ENCODE assay signal across 15 cellular contexts in genomic region chr15:45395956-45396355, GRCh38. TPM values are rescaled to one million over a fixed set of nuclear protein-coding genes. Genes with fewer than 3 reads are reported as not detected.
DNase-seq lines count a peak whose midpoint lies in the region; ATAC-seq and TF ChIP-seq lines count a peak whose summit lies in the region.
"Had no signal": no experiment of that assay in that cellular context is flagged by ENCODE, and none has a peak within 500 bp of the region (broad histone marks: within the 10 kb centered on the region; RNA-seq: fewer than 3 reads in every experiment).

No MANE protein-coding gene starts in this region.

- no peaks in the 10 kb centered on the region for H4K20me1 ChIP-seq in hepatocyte (ENCODE audit: insufficient read depth, poor library complexity, severe bottlenecking)
- no peaks in the 10 kb centered on the region for H4K20me1 ChIP-seq in smooth muscle cell (ENCODE audit: low read depth)
- H4K20me1 ChIP-seq in neural progenitor cell (ENCODE audit: low read depth) = no peaks in the 10 kb centered on the region
- H4K20me1 ChIP-seq: BLaER1 treated with 17β-estradiol and CSF1 and Interleukin-3, amounts not matched to agents 10 nM and 100 nM had no signal

- DNase-seq in Caco-2 (no peak), body of pancreas (no peak), hepatocyte (ENCODE audit: low spot score) (no peak), smooth muscle cell (lab: John Stamatoyannopoulos, UW; ENCODE audit: unreplicated experiment) (no peak), neural progenitor cell (ENCODE audit: low spot score) (no peak)
- no peak for DNase-seq in stimulated activated CD4-positive, alpha-beta T cell treated with anti-CD3 and anti-CD28 coated beads, Interleukin-4, amount 100 ng/mL, for 24 hours
- DNase-seq: ACHN; Calu3; CD4-positive, CD25-positive, alpha-beta regulatory T cell; DMS 273 treated with DMSO at 0.1 percent for 48 hours; H7 had no signal

- no TSS peak for BruUV-seq in Caco-2 (replicated peaks; lab: Mats Ljungman, UMichigan)

- no peak overlapping the region for H3K27ac Mint-ChIP-seq in Caco-2 (ENCODE audit: unreplicated experiment)
- no peak overlapping the region for H3K27ac Mint-ChIP-seq in neural progenitor cell
- H3K27ac Mint-ChIP-seq: CD4-positive, CD25-positive, alpha-beta regulatory T cell; GM23338 had no signal

- H3K27me3 ChIP-seq in Caco-2 (replicated peaks; ENCODE audit: control insufficient read depth, insufficient read depth, low read length) = no peaks in the 10 kb centered on the region
- H3K27me3 ChIP-seq in body of pancreas = no peaks in the 10 kb centered on the region
- no peaks in the 10 kb centered on the region for H3K27me3 ChIP-seq in hepatocyte
- H3K27me3 ChIP-seq in smooth muscle cell (ENCODE audit: low read depth) = peaks cover 69% of the 10 kb centered on the region
- peaks cover 83% of the 10 kb centered on the region for H3K27me3 ChIP-seq in neural progenitor cell

- CTCF ChIA-PET in Caco-2 (lab: Charles Lee) = no interaction called here

- H3K4me2 ChIP-seq in hepatocyte (peak overlapping the region; percentile 54), smooth muscle cell (no peak overlapping the region), neural progenitor cell (no peak overlapping the region)
- H3K4me2 ChIP-seq: BLaER1 treated with 17β-estradiol and CSF1 and Interleukin-3, amounts not matched to agents 10 nM and 100 nM; GM23338 had no signal

- intact Hi-C loops in Caco-2 (cut with micrococcal nuclease; ENCODE audit: unreplicated experiment) (loop anchor here (2.0 kb wide), 1 partner anchor 51 kb away; no protein-coding TSS in a partner anchor), body of pancreas (cut with DNase I) (no loop called here)

- no peak for ATAC-seq in body of pancreas
- no peak for ATAC-seq in GM18907 (IDR thresholded peaks at IDR 0.05; ENCODE audit: unreplicated experiment)
- ATAC-seq: GM23338 had no signal

- H3K9me3 Mint-ChIP-seq in Caco-2 (ENCODE audit: unreplicated experiment) (no peaks in the 10 kb centered on the region), neural progenitor cell (no peaks in the 10 kb centered on the region)
- H3K9me3 Mint-ChIP-seq: CD4-positive, CD25-positive, alpha-beta regulatory T cell; GM23338 had no signal

- no peaks in the 10 kb centered on the region for H3K9me2 ChIP-seq in hepatocyte (replicated peaks; ENCODE audit: insufficient read depth)

- H3K4me3 Mint-ChIP-seq in Caco-2 (ENCODE audit: unreplicated experiment) (no peak overlapping the region), neural progenitor cell (no peak overlapping the region)
- H3K4me3 Mint-ChIP-seq: GM23338 had no signal

- H3K27me3 Mint-ChIP-seq in Caco-2 (ENCODE audit: insufficient read depth, unreplicated experiment) = no peaks in the 10 kb centered on the region
- H3K27me3 Mint-ChIP-seq in neural progenitor cell (ENCODE audit: insufficient read depth, low read depth) = no peaks in the 10 kb centered on the region

- H3K36me3 ChIP-seq in Caco-2 (ENCODE audit: control insufficient read depth, insufficient read depth, low read length) (no peaks in the 10 kb centered on the region; the same call in none of the 2 replicates), body of pancreas (replicated peaks in 1 of 2; ENCODE audit: insufficient read depth in 1 of 2, low read depth in 2 of 2) (no peaks in the 10 kb centered on the region), hepatocyte (replicated peaks; ENCODE audit: insufficient read depth, low read depth) (no peaks in the 10 kb centered on the region), smooth muscle cell (ENCODE audit: low read depth) (no peaks in the 10 kb centered on the region), neural progenitor cell (no peaks in the 10 kb centered on the region)
- H3K36me3 ChIP-seq: BLaER1 treated with 17β-estradiol and CSF1 and Interleukin-3, amounts not matched to agents 10 nM and 100 nM had no signal

- H3K4me3 ChIP-seq in Caco-2 (ENCODE audit: low read depth, low read length) (peak overlapping the region; percentile 24), body of pancreas (no peak overlapping the region), hepatocyte (no peak overlapping the region), smooth muscle cell (peak overlapping the region; percentile 13), neural progenitor cell (no peak overlapping the region)
- H3K4me3 ChIP-seq: BLaER1 treated with 17β-estradiol and CSF1 and Interleukin-3, amounts not matched to agents 10 nM and 100 nM; GM23338 had no signal

- H3K4me1 ChIP-seq in Caco-2 (peaks cover 18% of the 10 kb centered on the region), body of pancreas (peaks cover 85% of the 10 kb centered on the region), hepatocyte (ENCODE audit: insufficient read depth) (peaks cover 4% of the 10 kb centered on the region), smooth muscle cell (ENCODE audit: low read depth) (no peaks in the 10 kb centered on the region), neural progenitor cell (no peaks in the 10 kb centered on the region)

- H3K4me1 Mint-ChIP-seq in Caco-2 (ENCODE audit: low read depth, unreplicated experiment) (peaks cover 7% of the 10 kb centered on the region), neural progenitor cell (peaks cover 9% of the 10 kb centered on the region)
- H3K4me1 Mint-ChIP-seq: GM23338 had no signal

- 36 to 47% methylated on average over 4 of the region's 4 CpGs for WGBS in body of pancreas, 2 donors
- 75% methylated on average over 4 of the region's 4 CpGs for WGBS in hepatocyte (ENCODE audit: low lambda C conversion rate, missing lambda C conversion rate)
- 87% methylated on average over 4 of the region's 4 CpGs for WGBS in smooth muscle cell (ENCODE audit: low lambda C conversion rate)

- POLR2A ChIA-PET in Caco-2 (lab: Charles Lee) = no interaction called here

- H3K9ac ChIP-seq in smooth muscle cell (ENCODE audit: low read depth) = no peak overlapping the region
- H3K9ac ChIP-seq in neural progenitor cell = no peak overlapping the region
- H3K9ac ChIP-seq: BLaER1 treated with 17β-estradiol and CSF1 and Interleukin-3, amounts not matched to agents 10 nM and 100 nM had no signal

- TF ChIP-seq CTCF in Caco-2 (IDR thresholded peaks at IDR 0.05; ENCODE audit: insufficient read depth in 1 of 2, low read depth in 1 of 2, low read length in 1 of 2, severe bottlenecking in 1 of 2, unreplicated experiment in 1 of 2) (no peak), body of pancreas (IDR thresholded peaks at IDR 0.05) (no peak), hepatocyte (IDR thresholded peaks at IDR 0.05; ENCODE audit: poor library complexity) (no peak), smooth muscle cell (IDR thresholded peaks at IDR 0.05; ENCODE audit: borderline replicate concordance, insufficient read depth, poor library complexity, severe bottlenecking) (no peak), neural progenitor cell (IDR thresholded peaks at IDR 0.05) (no peak)

- H3K27ac ChIP-seq in body of pancreas (peak overlapping the region in 3 of 4 donors; percentile 26 to 94 (median 49)), hepatocyte (no peak overlapping the region), smooth muscle cell (ENCODE audit: low read depth) (no peak overlapping the region), neural progenitor cell (no peak overlapping the region)
- H3K27ac ChIP-seq: BLaER1 treated with 17β-estradiol and CSF1 and Interleukin-3, amounts not matched to agents 10 nM and 100 nM; HL-60 had no signal

- H2AFZ ChIP-seq in hepatocyte (no peak overlapping the region), smooth muscle cell (ENCODE audit: low read depth) (no peak overlapping the region), neural progenitor cell (replicated peaks) (no peak overlapping the region)
- H2AFZ ChIP-seq: GM23338 had no signal

- H3K36me3 Mint-ChIP-seq in Caco-2 (ENCODE audit: insufficient read depth, unreplicated experiment) = no peaks in the 10 kb centered on the region
- no peaks in the 10 kb centered on the region for H3K36me3 Mint-ChIP-seq in neural progenitor cell
- H3K36me3 Mint-ChIP-seq: CD4-positive, CD25-positive, alpha-beta regulatory T cell had no signal

- H3F3A ChIP-seq in smooth muscle cell (ENCODE audit: low read depth) = no peaks in the 10 kb centered on the region
- no peaks in the 10 kb centered on the region for H3F3A ChIP-seq in neural progenitor cell (ENCODE audit: low read depth)

- no peak for TF ChIP-seq POLR2A in body of pancreas (IDR thresholded peaks at IDR 0.05)

- H3K9me3 ChIP-seq in Caco-2 (no peaks in the 10 kb centered on the region; the same call in 1 of the 2 replicates), body of pancreas (no peaks in the 10 kb centered on the region), hepatocyte (ENCODE audit: low read depth) (no peaks in the 10 kb centered on the region), smooth muscle cell (replicated peaks; ENCODE audit: low read depth) (no peaks in the 10 kb centered on the region), neural progenitor cell (ENCODE audit: low read depth) (no peaks in the 10 kb centered on the region)
- H3K9me3 ChIP-seq: BLaER1 treated with 17β-estradiol and CSF1 and Interleukin-3, amounts not matched to agents 10 nM and 100 nM had no signal

- H3K79me2 ChIP-seq in hepatocyte (peaks cover 6% of the 10 kb centered on the region), smooth muscle cell (ENCODE audit: low read depth) (no peaks in the 10 kb centered on the region), neural progenitor cell (ENCODE audit: low read depth) (peaks cover under 1% of the 10 kb centered on the region)

RNA-seq across cellular contexts. Expression of gene GATM, which starts 17.6 kb away (rescaled TPM):
- 3.3 and 4.4 TPM in 2 replicates for total RNA-seq in Caco-2 (2022)
- total RNA-seq in body of pancreas = 1,000 to 10,000 TPM; 1,064 to 1,447 TPM
- 231 and 268 TPM in 2 replicates for total RNA-seq in hepatocyte
- 64.3 and 87.6 TPM in 2 replicates for polyA plus RNA-seq in hepatocyte
- total RNA-seq in smooth muscle cell = 0.67 and 1.1 TPM in 2 replicates
- polyA plus RNA-seq in smooth muscle cell = 1.1 and 1.7 TPM in 2 replicates
- total RNA-seq in neural progenitor cell (ENCODE audit: low replicate concordance) = 21.3 and 21.4 TPM in 2 replicates

Comparison
In these comparisons a context has a peak if more than half of its experiments do, and no peak if none do; other contexts are left out.
1. H3K4me3 ChIP-seq: peak in Caco-2 (single experiment) and smooth muscle cell (single experiment); none in body of pancreas (0 of 2), hepatocyte (single experiment) and neural progenitor cell (single experiment).
2. H3K27ac ChIP-seq: peak in body of pancreas (3 of 4); none in hepatocyte (single experiment), smooth muscle cell (single experiment) and neural progenitor cell (single experiment).
3. RNA of gene GATM, which starts 17.6 kb away (total RNA-seq): 1,064 to 1,447 TPM in body of pancreas and 231 to 268 TPM in hepatocyte; 21.3 to 21.4 TPM in neural progenitor cell, 3.3 to 4.4 TPM in Caco-2 and 0.67 to 1.1 TPM in smooth muscle cell; every median in the first group is over 10 times any median in the second.